4 cellular contexts compared by ENCODE assay signal in the genomic region with DNA sequence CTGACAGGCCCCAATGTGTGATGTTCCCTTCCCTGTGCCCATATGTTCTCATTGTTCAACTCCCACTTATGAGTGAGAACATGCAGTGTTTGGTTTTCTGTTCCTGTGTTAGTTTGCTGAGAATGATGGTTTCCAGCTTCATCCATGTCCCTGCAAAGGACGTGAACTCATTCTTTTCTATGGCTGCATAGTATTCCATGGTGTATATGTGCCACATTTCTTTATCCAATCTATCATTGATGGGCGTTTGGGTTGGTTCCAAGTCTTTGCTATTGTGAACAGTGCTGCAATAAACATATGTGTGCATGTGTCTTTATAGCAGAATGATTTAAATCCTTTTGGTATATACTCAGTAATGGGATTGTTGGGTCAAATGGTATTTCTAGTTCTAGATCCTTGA. TPM values are rescaled to one million over a fixed set of nuclear protein-coding genes. Genes with fewer than 3 reads are reported as not detected.
"Had no signal": no experiment of that assay in that cellular context is flagged by ENCODE, and none has a peak within 500 bp of the region (broad histone marks: within the 10 kb centered on the region; RNA-seq: fewer than 3 reads in every experiment).

No MANE protein-coding gene starts in this region.

RNA-seq across cellular contexts. Expression of a gene that starts 8.8 kb away (rescaled TPM):
- total RNA-seq: M059J, NCI-H460 had no signal

RNA-seq across cellular contexts. Expression of a gene that starts 47.3 kb away (rescaled TPM):
- total RNA-seq: LHCN-M2, M059J, MCF 10A, NCI-H460 had no signal
